Comparison of ENCODE assay signal across 8 cellular contexts in the genomic region with DNA sequence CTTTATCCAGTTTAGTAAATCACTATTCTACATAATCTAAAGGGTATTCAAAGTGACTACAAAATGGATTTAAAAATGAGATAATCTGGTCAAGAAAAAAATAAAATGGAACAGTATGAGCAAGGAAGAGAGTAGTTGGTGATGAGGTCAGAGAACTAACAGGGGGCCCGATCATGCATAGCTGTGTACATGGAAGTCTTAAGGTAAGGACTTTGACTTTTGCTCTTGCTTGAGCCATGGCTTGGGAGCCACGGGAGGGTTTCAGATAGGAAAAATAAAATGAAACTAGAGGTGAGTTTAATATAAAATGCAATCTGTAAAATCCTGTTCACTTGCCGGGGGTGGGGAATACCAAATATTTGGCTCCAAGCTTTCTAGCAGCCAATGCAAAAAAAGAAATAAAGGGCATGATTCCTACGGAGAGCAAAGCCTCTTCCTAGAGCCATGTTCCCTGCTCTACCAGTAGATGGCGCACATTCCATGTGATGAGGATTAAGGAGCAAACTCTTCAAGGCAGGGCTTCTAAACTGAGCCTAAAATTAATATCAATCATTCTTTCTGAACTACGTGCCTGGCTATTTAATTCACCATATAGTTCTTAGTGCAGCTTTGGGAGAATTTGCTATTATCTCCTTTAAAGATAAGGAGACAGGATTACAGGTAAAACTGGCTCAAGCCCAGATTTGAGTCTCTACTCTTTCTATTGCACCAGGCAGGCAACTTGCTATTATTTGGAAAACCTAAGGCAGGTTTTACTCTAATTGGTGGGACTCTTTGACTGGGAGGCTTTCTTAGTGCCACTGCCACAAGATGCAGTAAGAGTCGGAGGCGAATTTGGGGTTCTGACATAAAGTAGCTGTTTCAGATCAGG. TPM values are rescaled to one million over a fixed set of nuclear protein-coding genes. Genes with fewer than 3 reads are reported as not detected.
DNase-seq lines count a peak whose midpoint lies in the region; ATAC-seq and TF ChIP-seq lines count a peak whose summit lies in the region.

No MANE protein-coding gene starts in this region.

- POLR2A ChIA-PET in activated CD4-positive, alpha-beta T cell treated with anti-CD3 and anti-CD28 coated beads for 36 hours (lab: Charles Lee): no interaction called here

- peaks cover under 1% of the 10 kb centered on the region for H3K4me1 Mint-ChIP-seq in activated CD4-positive, alpha-beta T cell treated with anti-CD3 and anti-CD28 coated beads for 36 hours
- H3K4me1 Mint-ChIP-seq in natural killer cell treated with Interleukin-12 subunit alpha and Interleukin-12 subunit beta and Interleukin-15 and Interleukin-18, amount 100 ng/mL, for 72 hours (ENCODE audit: low read depth in 2 of 2): no peaks in the 10 kb centered on the region

- peak; percentile 76 for DNase-seq in activated effector memory CD4-positive, alpha-beta T cell treated with anti-CD3 and anti-CD28 coated beads, Interleukin-2, amount 50 U/mL, for 16 hours
- no peak for DNase-seq in activated effector memory CD4-positive, alpha-beta T cell treated with Interleukin-2 at 50 U/mL for 16 hours
- DNase-seq in NCI-H345 treated with DMSO at 0.1 percent for 48 hours (lab: John Stamatoyannopoulos, UW; ENCODE audit: unreplicated experiment) (peak; percentile 32), epithelial cell of esophagus (ENCODE audit: low read depth) (peak; percentile 61)
- DNase-seq in activated CD4-positive, alpha-beta T cell treated with anti-CD3 and anti-CD28 coated beads for 36 hours: peak; percentile 57
- DNase-seq in natural killer cell treated with Interleukin-12 subunit alpha and Interleukin-12 subunit beta and Interleukin-15 and Interleukin-18, amount 100 ng/mL, for 72 hours (ENCODE audit: low spot score): peak; percentile 71

- H3K9me3 Mint-ChIP-seq in activated CD4-positive, alpha-beta T cell treated with anti-CD3 and anti-CD28 coated beads for 36 hours (ENCODE audit: low read depth): no peaks in the 10 kb centered on the region
- no peaks in the 10 kb centered on the region for H3K9me3 Mint-ChIP-seq in natural killer cell treated with Interleukin-12 subunit alpha and Interleukin-12 subunit beta and Interleukin-15 and Interleukin-18, amount 100 ng/mL, for 72 hours

- no peak overlapping the region for H3K27ac Mint-ChIP-seq in activated CD4-positive, alpha-beta T cell treated with anti-CD3 and anti-CD28 coated beads for 36 hours
- H3K27ac Mint-ChIP-seq in natural killer cell treated with Interleukin-12 subunit alpha and Interleukin-12 subunit beta and Interleukin-15 and Interleukin-18, amount 100 ng/mL, for 72 hours: no peak overlapping the region

- H3K36me3 Mint-ChIP-seq in activated CD4-positive, alpha-beta T cell treated with anti-CD3 and anti-CD28 coated beads for 36 hours (ENCODE audit: low read depth): no peaks in the 10 kb centered on the region
- no peaks in the 10 kb centered on the region for H3K36me3 Mint-ChIP-seq in natural killer cell treated with Interleukin-12 subunit alpha and Interleukin-12 subunit beta and Interleukin-15 and Interleukin-18, amount 100 ng/mL, for 72 hours

- no peak overlapping the region for H3K4me3 ChIP-seq in epithelial cell of esophagus (ENCODE audit: low read length)

- no peak overlapping the region for H3K4me3 Mint-ChIP-seq in activated CD4-positive, alpha-beta T cell treated with anti-CD3 and anti-CD28 coated beads for 36 hours
- H3K4me3 Mint-ChIP-seq in natural killer cell treated with Interleukin-12 subunit alpha and Interleukin-12 subunit beta and Interleukin-15 and Interleukin-18, amount 100 ng/mL, for 72 hours: no peak overlapping the region

- CTCF ChIA-PET in activated CD4-positive, alpha-beta T cell treated with anti-CD3 and anti-CD28 coated beads for 36 hours (lab: Charles Lee): interaction anchor here (0.6 to 2.1 kb wide), 13 partner anchors 10 to 694 kb away, joined by 3 to 8 read pairs (median 3); a partner anchor contains a TSS

- intact Hi-C loops in activated CD4-positive, alpha-beta T cell treated with anti-CD3 and anti-CD28 coated beads for 36 hours (cut with DNase I, micrococcal nuclease): loop anchor here (2.0 to 10.0 kb wide), 5 partner anchors 167 to 669 kb away; no protein-coding TSS in a partner anchor

- peak; percentile 48 for ATAC-seq in HG02623 (IDR thresholded peaks at IDR 0.05; ENCODE audit: unreplicated experiment)
- ATAC-seq in activated CD4-positive, alpha-beta T cell treated with anti-CD3 and anti-CD28 coated beads for 36 hours: peak; percentile 57
- ATAC-seq in natural killer cell treated with Interleukin-12 subunit alpha and Interleukin-12 subunit beta and Interleukin-15 and Interleukin-18, amount 100 ng/mL, for 72 hours: peak in 1 of 2 donors; percentile 67
- no peak for ATAC-seq in GM19463 (IDR thresholded peaks at IDR 0.05; ENCODE audit: unreplicated experiment)

- no peaks in the 10 kb centered on the region for H3K27me3 Mint-ChIP-seq in activated CD4-positive, alpha-beta T cell treated with anti-CD3 and anti-CD28 coated beads for 36 hours
- peaks cover 0 to 9% of the 10 kb centered on the region in 2 donors for H3K27me3 Mint-ChIP-seq in natural killer cell treated with Interleukin-12 subunit alpha and Interleukin-12 subunit beta and Interleukin-15 and Interleukin-18, amount 100 ng/mL, for 72 hours

- TF ChIP-seq CTCF in epithelial cell of esophagus (IDR thresholded peaks at IDR 0.05; ENCODE audit: insufficient read depth, low read depth, low read length, missing control alignments): peak; percentile 84

RNA-seq across cellular contexts. Expression of a gene that starts 6.8 kb away (rescaled TPM):
- total RNA-seq in activated CD4-positive, alpha-beta T cell treated with anti-CD3 and anti-CD28 coated beads for 36 hours: 1 to 10 TPM; 2.6 to 3.2 TPM
- 1 to 10 TPM; 3.8 to 6.2 TPM for total RNA-seq in natural killer cell treated with Interleukin-12 subunit alpha and Interleukin-12 subunit beta and Interleukin-15 and Interleukin-18, amount 100 ng/mL, for 72 hours

RNA-seq across cellular contexts. Expression of a gene that starts 36.3 kb away (rescaled TPM):
- 1 to 10 TPM; 2.2 TPM for total RNA-seq in activated CD4-positive, alpha-beta T cell treated with anti-CD3 and anti-CD28 coated beads for 36 hours
- under 1 TPM; 0.81 to 1.00 TPM for total RNA-seq in natural killer cell treated with Interleukin-12 subunit alpha and Interleukin-12 subunit beta and Interleukin-15 and Interleukin-18, amount 100 ng/mL, for 72 hours
